29 cellular contexts compared by ENCODE assay signal in genomic region chr7:143352506-143353130, GRCh38. TPM values are rescaled to one million over a fixed set of nuclear protein-coding genes. Genes with fewer than 3 reads are reported as not detected.
DNase-seq lines count a peak whose midpoint lies in the region; ATAC-seq and TF ChIP-seq lines count a peak whose summit lies in the region.
"Had no signal": no experiment of that assay in that cellular context is flagged by ENCODE, and none has a peak within 500 bp of the region (broad histone marks: within the 10 kb centered on the region; RNA-seq: fewer than 3 reads in every experiment).

No MANE protein-coding gene starts in this region.

- TF ChIP-seq RAD21 in liver (IDR thresholded peaks at IDR 0.05), result peak in 1 of 2 donors; percentile 21

- no peak overlapping the region for H3K27ac ChIP-seq in liver (ENCODE audit: low read depth in 1 of 2, low read length in 2 of 2)
- H3K27ac ChIP-seq in ascending aorta, result no peak overlapping the region
- H3K27ac ChIP-seq: HL-60, SJSA1, skin epidermis, thyroid gland had no signal

- no peaks in the 10 kb centered on the region for H3K27me3 Mint-ChIP-seq in activated naive CD4-positive, alpha-beta T cell treated with anti-CD3 and anti-CD28 coated beads, Interleukin-2, amount 50 U/mL, for 24 hours
- H3K27me3 Mint-ChIP-seq: activated CD8-positive, alpha-beta T cell treated with anti-CD3 and anti-CD28 coated beads for 36 hours; stimulated activated naive CD8-positive, alpha-beta T cell treated with anti-CD3 and anti-CD28 coated beads, Interleukin-15, Interleukin-2, amounts not matched to agents 100 ng/mL and 50 ng/mL, for 24 hours had no signal

- H3K4me1 ChIP-seq in liver (ENCODE audit: control insufficient read depth in 4 of 4, insufficient read depth in 4 of 4, low read length in 3 of 4) (peaks cover 6 to 12% (median 9%) of the 10 kb centered on the region in 4 donors), ascending aorta (no peaks in the 10 kb centered on the region)
- H3K4me1 ChIP-seq: SJSA1, thyroid gland had no signal

- 52% methylated on average over 14 of the region's 14 CpGs for WGBS in liver

- no peaks in the 10 kb centered on the region for H3K36me3 ChIP-seq in liver (ENCODE audit: control insufficient read depth in 4 of 4, insufficient read depth in 3 of 4, low read depth in 1 of 4, low read length in 3 of 4)
- H3K36me3 ChIP-seq in ascending aorta, result no peaks in the 10 kb centered on the region
- H3K36me3 ChIP-seq: SJSA1, thyroid gland had no signal

- H3K9me3 ChIP-seq in liver (ENCODE audit: control insufficient read depth in 4 of 4, low read length in 3 of 4) (no peaks in the 10 kb centered on the region), ascending aorta (no peaks in the 10 kb centered on the region)
- H3K9me3 ChIP-seq: SJSA1, thyroid gland had no signal

- no peaks in the 10 kb centered on the region for H3K4me1 Mint-ChIP-seq in activated naive CD4-positive, alpha-beta T cell treated with anti-CD3 and anti-CD28 coated beads, Interleukin-2, amount 50 U/mL, for 24 hours
- H3K4me1 Mint-ChIP-seq: activated naive CD8-positive, alpha-beta T cell treated with anti-CD3 and anti-CD28 coated beads, Interleukin-2, amount 10 ng/mL, durations not matched to agents 7 days and 5 days; mesothelial cell of epicardium had no signal

- intact Hi-C loops in ascending aorta (cut with DNase I), result no loop called here

- no peaks in the 10 kb centered on the region for H3K27me3 ChIP-seq in liver (ENCODE audit: control insufficient read depth in 4 of 4, insufficient read depth in 4 of 4, low read length in 3 of 4)
- no peaks in the 10 kb centered on the region for H3K27me3 ChIP-seq in ascending aorta
- H3K27me3 ChIP-seq: thyroid gland had no signal

- H3K4me3 ChIP-seq in liver (ENCODE audit: low read depth in 1 of 3, low read length in 3 of 3), result no peak overlapping the region
- H3K4me3 ChIP-seq in ascending aorta, result no peak overlapping the region
- H3K4me3 ChIP-seq: SJSA1, skin epidermis, thyroid gland had no signal

- TF ChIP-seq CTCF in liver (IDR thresholded peaks at IDR 0.05; ENCODE audit: low read depth, low read length, missing input control) (no peak), ascending aorta (IDR thresholded peaks at IDR 0.05) (no peak)

- no peak overlapping the region for H3K4me3 Mint-ChIP-seq in activated naive CD4-positive, alpha-beta T cell treated with anti-CD3 and anti-CD28 coated beads, Interleukin-2, amount 50 U/mL, for 24 hours
- H3K4me3 Mint-ChIP-seq: activated CD8-positive, alpha-beta T cell treated with anti-CD3 and anti-CD28 coated beads for 36 hours; activated naive CD8-positive, alpha-beta T cell treated with anti-CD3 and anti-CD28 coated beads, Interleukin-2, amount 10 ng/mL, durations not matched to agents 7 days and 5 days; CD14-positive monocyte; mesothelial cell of epicardium; naive B cell; stimulated activated naive CD8-positive, alpha-beta T cell treated with anti-CD3 and anti-CD28 coated beads, Interleukin-15, Interleukin-2, amounts not matched to agents 100 ng/mL and 50 ng/mL, for 24 hours had no signal

- no peak for DNase-seq in activated naive CD4-positive, alpha-beta T cell treated with anti-CD3 and anti-CD28 coated beads, Interleukin-2, amount 50 U/mL, for 72 hours (ENCODE audit: low spot score in 2 of 2)
- DNase-seq in COLO829 (ENCODE audit: low spot score) (no peak), ascending aorta (ENCODE audit: low spot score in 2 of 2) (no peak)
- no peak for DNase-seq in activated T-cell treated with anti-CD3 and anti-CD28 coated beads, Interleukin-2, amount 50 U/mL, for 1 hour
- DNase-seq: 8988T; activated CD4-positive, alpha-beta T cell treated with anti-CD3 and anti-CD28 coated beads for 1 hour; activated CD8-positive, alpha-beta T cell treated with anti-CD3 and anti-CD28 coated beads for 36 hours; activated effector memory CD4-positive, alpha-beta T cell treated with Interleukin-2 at 50 U/mL for 16 hours; activated naive CD8-positive, alpha-beta T cell treated with anti-CD3 and anti-CD28 coated beads, Interleukin-2, amount 10 ng/mL, durations not matched to agents 7 days and 5 days; caudate nucleus; Kasumi-1; left ventricle myocardium superior; naive B cell; NCI-H146; RPMI8226; thyroid gland had no signal

- peak overlapping the region; percentile 3 for H3K27ac Mint-ChIP-seq in activated naive CD4-positive, alpha-beta T cell treated with anti-CD3 and anti-CD28 coated beads, Interleukin-2, amount 50 U/mL, for 24 hours
- H3K27ac Mint-ChIP-seq in activated naive CD4-positive, alpha-beta T cell treated with anti-CD3 and anti-CD28 coated beads, Interleukin-2, amount 50 U/mL, for 72 hours, result no peak overlapping the region
- H3K27ac Mint-ChIP-seq: activated CD8-positive, alpha-beta T cell treated with anti-CD3 and anti-CD28 coated beads for 36 hours; activated naive CD8-positive, alpha-beta T cell treated with anti-CD3 and anti-CD28 coated beads, Interleukin-2, amount 10 ng/mL, durations not matched to agents 7 days and 5 days; CD14-positive monocyte; mesothelial cell of epicardium; stimulated activated naive CD8-positive, alpha-beta T cell treated with anti-CD3 and anti-CD28 coated beads, Interleukin-15, Interleukin-2, amounts not matched to agents 100 ng/mL and 50 ng/mL, for 24 hours had no signal

- no peak overlapping the region for H3K9ac ChIP-seq in liver (ENCODE audit: low read depth in 1 of 2, low read length in 2 of 2)

- no peaks in the 10 kb centered on the region for H3K36me3 Mint-ChIP-seq in activated naive CD4-positive, alpha-beta T cell treated with anti-CD3 and anti-CD28 coated beads, Interleukin-2, amount 50 U/mL, for 24 hours
- no peaks in the 10 kb centered on the region for H3K36me3 Mint-ChIP-seq in activated naive CD4-positive, alpha-beta T cell treated with anti-CD3 and anti-CD28 coated beads, Interleukin-2, amount 50 U/mL, for 72 hours
- H3K36me3 Mint-ChIP-seq: activated naive CD8-positive, alpha-beta T cell treated with anti-CD3 and anti-CD28 coated beads, Interleukin-2, amount 10 ng/mL, durations not matched to agents 7 days and 5 days; mesothelial cell of epicardium; naive B cell had no signal

- no peak for ATAC-seq in activated naive CD4-positive, alpha-beta T cell treated with anti-CD3 and anti-CD28 coated beads, Interleukin-2, amount 50 U/mL, for 72 hours
- ATAC-seq: activated CD8-positive, alpha-beta T cell treated with anti-CD3 and anti-CD28 coated beads for 36 hours; left ventricle myocardium superior had no signal

- H3K9me3 Mint-ChIP-seq in activated naive CD4-positive, alpha-beta T cell treated with anti-CD3 and anti-CD28 coated beads, Interleukin-2, amount 50 U/mL, for 24 hours, result no peaks in the 10 kb centered on the region
- no peaks in the 10 kb centered on the region for H3K9me3 Mint-ChIP-seq in activated naive CD4-positive, alpha-beta T cell treated with anti-CD3 and anti-CD28 coated beads, Interleukin-2, amount 50 U/mL, for 72 hours
- H3K9me3 Mint-ChIP-seq: activated CD8-positive, alpha-beta T cell treated with anti-CD3 and anti-CD28 coated beads for 36 hours; activated naive CD8-positive, alpha-beta T cell treated with anti-CD3 and anti-CD28 coated beads, Interleukin-2, amount 10 ng/mL, durations not matched to agents 7 days and 5 days; mesothelial cell of epicardium; stimulated activated naive CD8-positive, alpha-beta T cell treated with anti-CD3 and anti-CD28 coated beads, Interleukin-15, Interleukin-2, amounts not matched to agents 100 ng/mL and 50 ng/mL, for 24 hours had no signal

TF ChIP-seq in liver, 16 proteins besides CTCF, POLR2A, EP300 and RAD21 (continues in another document):
- TF ChIP-seq EGR1 (IDR thresholded peaks at IDR 0.05; ENCODE audit: low read depth in 2 of 2) (no peak), HNF4A (conservative IDR thresholded peaks at IDR 0.05) (peak; percentile 47 to 59), HNF4G (IDR thresholded peaks at IDR 0.05) (peak; percentile 26), GABPA (IDR thresholded peaks at IDR 0.05 in 1 of 2, conservative IDR thresholded peaks at IDR 0.05 in 1 of 2) (no peak), TAF1 (conservative IDR thresholded peaks at IDR 0.05) (no peak), YY1 (IDR thresholded peaks at IDR 0.05) (no peak), RXRA (IDR thresholded peaks at IDR 0.05) (peak; percentile 65 to 70), JUND (IDR thresholded peaks at IDR 0.05) (no peak)
- TF ChIP-seq, protein P1, sequence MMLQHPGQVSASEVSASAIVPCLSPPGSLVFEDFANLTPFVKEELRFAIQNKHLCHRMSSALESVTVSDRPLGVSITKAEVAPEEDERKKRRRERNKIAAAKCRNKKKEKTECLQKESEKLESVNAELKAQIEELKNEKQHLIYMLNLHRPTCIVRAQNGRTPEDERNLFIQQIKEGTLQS (IDR thresholded peaks at IDR 0.05), result no peak
- TF ChIP-seq, protein P2, sequence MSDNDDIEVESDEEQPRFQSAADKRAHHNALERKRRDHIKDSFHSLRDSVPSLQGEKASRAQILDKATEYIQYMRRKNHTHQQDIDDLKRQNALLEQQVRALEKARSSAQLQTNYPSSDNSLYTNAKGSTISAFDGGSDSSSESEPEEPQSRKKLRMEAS (IDR thresholded peaks at IDR 0.05), result no peak

RNA-seq across cellular contexts. Expression of gene FAM131B, which starts 9.9 kb away (rescaled TPM):
- 1 to 10 TPM in 1 of 2 donors, under 1 TPM in 1; 0.77 to 2.1 TPM for total RNA-seq in activated naive CD4-positive, alpha-beta T cell treated with anti-CD3 and anti-CD28 coated beads, Interleukin-2, amount 50 U/mL, for 72 hours
- total RNA-seq in liver (under 1 TPM; 0.08 to 0.14 TPM), ascending aorta (0.53 TPM)
- under 1 TPM in 1 of 2 donors, not detected in 1; 0.06 TPM for polyA plus RNA-seq in liver

RNA-seq across cellular contexts. Expression of gene ZYX, which starts 28.5 kb away (rescaled TPM):
- 100 to 1,000 TPM in 1 of 2 donors, 10 to 100 TPM in 1; 75.9 to 146 TPM for total RNA-seq in activated naive CD4-positive, alpha-beta T cell treated with anti-CD3 and anti-CD28 coated beads, Interleukin-2, amount 50 U/mL, for 72 hours
- total RNA-seq in liver (10 to 100 TPM; 15.4 to 17.2 TPM), ascending aorta (320 TPM)
- 10 to 100 TPM; 15.8 to 49.7 TPM for polyA plus RNA-seq in liver

RNA-seq across cellular contexts. Expression of gene CLCN1, which starts 36.7 kb away (rescaled TPM):
- total RNA-seq in activated naive CD4-positive, alpha-beta T cell treated with anti-CD3 and anti-CD28 coated beads, Interleukin-2, amount 50 U/mL, for 72 hours, result under 1 TPM; 0.12 to 0.16 TPM
- total RNA-seq in liver (under 1 TPM in 1 of 2 donors, not detected in 1; 0.08 TPM), ascending aorta (not detected)
- polyA plus RNA-seq in liver, result under 1 TPM in 1 of 2 donors, not detected in 1; 0.01 TPM
- total RNA-seq: dermis microvascular lymphatic vessel endothelial cell, endothelial cell of umbilical vein, left ventricle myocardium superior, pulmonary artery endothelial cell, SJSA1, thyroid gland had no signal
- polyA plus RNA-seq: endothelial cell of umbilical vein, fibroblast of lung had no signal

RNA-seq across cellular contexts. Expression of gene EPHA1, which starts 56.0 kb away (rescaled TPM):
- total RNA-seq in activated naive CD4-positive, alpha-beta T cell treated with anti-CD3 and anti-CD28 coated beads, Interleukin-2, amount 50 U/mL, for 72 hours, result 1 to 10 TPM; 1.8 to 2.4 TPM
- 10 to 100 TPM; 12.0 to 21.0 TPM for total RNA-seq in liver
- 10 to 100 TPM; 10.3 to 10.7 TPM for polyA plus RNA-seq in liver
- not detected for total RNA-seq in ascending aorta
- total RNA-seq: dermis microvascular lymphatic vessel endothelial cell, endothelial cell of umbilical vein, left ventricle myocardium superior, NCI-H460, SJSA1 had no signal

Comparison
In these comparisons a context has a peak if more than half of its experiments do, and no peak if none do; other contexts are left out.
1. RNA of gene ZYX, which starts 28.5 kb away (total RNA-seq): 320 TPM in ascending aorta (single experiment) and 75.9 to 146 TPM in activated naive CD4-positive, alpha-beta T cell treated with anti-CD3 and anti-CD28 coated beads, Interleukin-2, amount 50 U/mL, for 72 hours; 15.4 to 17.2 TPM in liver; every median in the first group is over 4 times any median in the second.